In the genomic region with DNA sequence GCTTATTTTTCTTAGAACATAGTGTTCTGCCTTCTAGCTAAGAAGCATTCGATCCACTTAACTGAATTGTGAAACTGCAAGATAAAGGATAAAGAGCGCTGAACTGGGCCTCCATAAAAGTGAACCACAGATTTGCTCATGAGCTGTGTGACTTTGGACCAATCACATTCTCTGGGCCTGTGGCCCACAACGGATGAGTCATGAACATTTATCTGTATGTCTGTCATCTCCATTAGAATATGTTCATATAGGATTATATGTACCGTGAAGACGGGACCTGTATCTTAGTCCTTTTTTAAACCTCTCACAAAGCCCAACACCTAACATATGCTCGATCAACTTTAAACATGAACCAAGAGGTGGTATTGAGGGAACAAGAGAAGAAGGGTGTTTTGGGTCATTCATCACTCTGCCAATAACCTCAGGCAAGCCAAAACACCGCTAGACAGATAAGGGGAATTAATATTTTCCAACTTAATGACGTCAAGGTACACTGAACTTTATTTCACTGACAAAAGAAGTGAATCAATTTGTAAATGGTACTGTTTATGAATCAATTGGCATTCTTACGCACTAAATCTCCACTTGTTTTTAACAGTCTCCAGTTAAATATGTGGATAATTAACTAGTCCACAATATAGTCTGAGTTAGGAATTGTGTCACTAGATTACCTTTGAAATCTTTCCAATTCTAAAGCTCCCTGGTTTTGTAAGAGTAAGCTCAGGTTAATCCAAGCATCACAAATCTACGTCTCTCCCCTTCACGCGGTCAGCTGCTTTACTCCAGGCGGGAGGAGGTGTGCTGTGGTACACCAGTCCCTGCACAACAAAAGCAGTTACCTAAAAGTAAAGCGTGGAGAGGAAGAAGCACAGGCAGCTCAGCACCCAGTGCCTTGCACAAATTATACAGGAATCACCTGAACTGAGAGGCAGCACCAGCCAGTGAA, we compare ENCODE assay signal across 8 cellular contexts. TPM values are rescaled to one million over a fixed set of nuclear protein-coding genes. Genes with fewer than 3 reads are reported as not detected.
DNase-seq lines count a peak whose midpoint lies in the region; FAIRE-seq and TF ChIP-seq lines count a peak whose summit lies in the region.

No MANE protein-coding gene starts in this region.

- H3K27me3 ChIP-seq in BJ (ENCODE audit: control insufficient read depth, insufficient read depth, low read length), result no peaks in the 10 kb centered on the region
- H3K27me3 ChIP-seq in Karpas-422 (ENCODE audit: low read length), result no peaks in the 10 kb centered on the region
- no peaks in the 10 kb centered on the region for H3K27me3 ChIP-seq in dorsolateral prefrontal cortex
- H3K27me3 ChIP-seq in mesendoderm (ENCODE audit: insufficient read depth, low read length, poor library complexity), result no peaks in the 10 kb centered on the region
- no peaks in the 10 kb centered on the region for H3K27me3 ChIP-seq in suprapubic skin

- H4K8ac ChIP-seq in mesendoderm (ENCODE audit: low read depth, low read length), result no peak overlapping the region

- DNase-seq in BJ (ENCODE audit: low read depth) (no peak), Karpas-422 (no peak), dorsolateral prefrontal cortex (no peak), mesendoderm (no peak), suprapubic skin (ENCODE audit: low spot score in 2 of 2) (no peak), D721Med (ENCODE audit: insufficient read length, low spot score) (no peak), cerebellar nuclear complex (lab: John Stamatoyannopoulos, UW) (no peak)

- intact Hi-C loops in dorsolateral prefrontal cortex (cut with DNase I), result loop anchor here (2.0 to 10.0 kb wide), 3 partner anchors 105 to 197 kb away; partner anchors contain the start of gene CTNNAL1 (in 2 of the 2)

- H3K79me2 ChIP-seq in Karpas-422 (ENCODE audit: low read length) (peaks cover 66% of the 10 kb centered on the region), mesendoderm (ENCODE audit: control insufficient read depth, insufficient read depth, low read length) (peaks cover 57% of the 10 kb centered on the region)

- no peak overlapping the region for H3K4ac ChIP-seq in mesendoderm (ENCODE audit: low read depth, low read length)

- H3K4me1 ChIP-seq in Karpas-422 (ENCODE audit: low read length) (peaks cover 60% of the 10 kb centered on the region), mesendoderm (ENCODE audit: control insufficient read depth, low read depth, low read length) (peaks cover 12% of the 10 kb centered on the region), suprapubic skin (peaks cover 61% of the 10 kb centered on the region)

- H3K36me3 ChIP-seq in BJ (ENCODE audit: control insufficient read depth, insufficient read depth, low read length) (no peaks in the 10 kb centered on the region), Karpas-422 (ENCODE audit: insufficient read depth, low read length) (peaks cover 5% of the 10 kb centered on the region; the same call in 1 of the 2 replicates), mesendoderm (ENCODE audit: control insufficient read depth, insufficient read depth, low read length) (no peaks in the 10 kb centered on the region), suprapubic skin (no peaks in the 10 kb centered on the region)

- POLR2A ChIA-PET in BJ (lab: Charles Lee), result interaction anchor here (0.6 kb wide), 2 partner anchors 9 to 190 kb away, joined by 4 to 7 read pairs; no protein-coding TSS in a partner anchor

- H2BK5ac ChIP-seq in mesendoderm (ENCODE audit: low read length), result no peak overlapping the region

- no peaks in the 10 kb centered on the region for H3K9me2 ChIP-seq in Karpas-422 (replicated peaks; ENCODE audit: insufficient read depth, low read length)

- H3K9me3 ChIP-seq in Karpas-422 (ENCODE audit: low read length), result no peaks in the 10 kb centered on the region
- no peaks in the 10 kb centered on the region for H3K9me3 ChIP-seq in suprapubic skin

- TF ChIP-seq CTCF in BJ (IDR thresholded peaks at IDR 0.05; ENCODE audit: insufficient read depth, low read depth, low read length) (no peak), WI38 (IDR thresholded peaks at IDR 0.05; ENCODE audit: low read depth, low read length) (no peak), dorsolateral prefrontal cortex (IDR thresholded peaks at IDR 0.05 in 54 of 56, conservative IDR thresholded peaks at IDR 0.05 in 2 of 56; ENCODE audit: low read depth in 1 of 56, partially characterized antibody in 56 of 56) (no peak), suprapubic skin (IDR thresholded peaks at IDR 0.05) (no peak), D721Med (IDR thresholded peaks at IDR 0.05; ENCODE audit: insufficient read depth, missing control alignments) (no peak)

- peak overlapping the region; percentile 74 for H3K4me2 ChIP-seq in Karpas-422 (ENCODE audit: low read depth, low read length, poor library complexity, severe bottlenecking)
- H3K4me2 ChIP-seq in mesendoderm (ENCODE audit: low read length), result peak overlapping the region; percentile 93

- no peak overlapping the region for H2AFZ ChIP-seq in Karpas-422 (ENCODE audit: low read length)

- FAIRE-seq in D721Med (lab: Jason Lieb, UNC), result no peak

- TF ChIP-seq POLR2A in suprapubic skin (IDR thresholded peaks at IDR 0.05), result no peak

- no peak overlapping the region for H2AK5ac ChIP-seq in mesendoderm (ENCODE audit: low read length)

- H3K27ac ChIP-seq in Karpas-422 (ENCODE audit: low read length), result no peak overlapping the region; the same call in 1 of the 2 replicates
- H3K27ac ChIP-seq in dorsolateral prefrontal cortex, result peak overlapping the region in 19 of 59 donors; percentile 2 to 94 (median 87)
- H3K27ac ChIP-seq in mesendoderm (ENCODE audit: low read depth, low read length), result no peak overlapping the region
- peak overlapping the region; percentile 95 for H3K27ac ChIP-seq in suprapubic skin

- CTCF ChIA-PET in BJ (lab: Yijun Ruan, JAX), result interaction anchor here (0.9 kb wide), 1 partner anchor 164 kb away, joined by 4 read pairs; no protein-coding TSS in a partner anchor

- H3K18ac ChIP-seq in mesendoderm (ENCODE audit: low read length), result no peak overlapping the region

- H3K4me3 ChIP-seq in BJ (ENCODE audit: low read depth, low read length) (peak overlapping the region; percentile 91), Karpas-422 (ENCODE audit: low read length) (peak overlapping the region; percentile 99), WI38 (ENCODE audit: low read depth, low read length) (peak overlapping the region; percentile 85), dorsolateral prefrontal cortex (peak overlapping the region; percentile 66 to 99 (median 89)), mesendoderm (ENCODE audit: low read length) (peak overlapping the region; percentile 91), suprapubic skin (peak overlapping the region; percentile 80)

- peaks cover 13% of the 10 kb centered on the region for H3K79me1 ChIP-seq in mesendoderm (ENCODE audit: low read length)

- H2BK120ac ChIP-seq in mesendoderm (ENCODE audit: low read depth, low read length), result no peak overlapping the region

- peak overlapping the region; percentile 95 for H3K56ac ChIP-seq in mesendoderm (ENCODE audit: low read length)

- H2BK15ac ChIP-seq in mesendoderm (replicated peaks; ENCODE audit: low read depth), result no peak overlapping the region

- H4K5ac ChIP-seq in mesendoderm (ENCODE audit: low read length), result no peak overlapping the region

- TF ChIP-seq EP300 in suprapubic skin (IDR thresholded peaks at IDR 0.05), result no peak

- H3K23ac ChIP-seq in mesendoderm (ENCODE audit: low read length), result no peak overlapping the region

- WGBS in mesendoderm (ENCODE audit: extremely low coverage, insufficient coverage, low lambda C conversion rate), result no CpG with 5 or more reads among the region's 14 CpGs
- WGBS in suprapubic skin, result 25% methylated on average over 14 of the region's 14 CpGs

- H4K20me1 ChIP-seq in Karpas-422 (ENCODE audit: insufficient read depth, low read depth, low read length), result peaks cover 34% of the 10 kb centered on the region

- H3K9ac ChIP-seq in Karpas-422 (ENCODE audit: low read length) (peak overlapping the region; percentile 99), mesendoderm (ENCODE audit: low read length) (peak overlapping the region; percentile 95)

RNA-seq across cellular contexts. Expression of gene TMEM245, which starts 1.6 kb away (rescaled TPM):
- polyA plus RNA-seq in BJ (2011; rRNA removed), result 30.4 and 45.1 TPM in 2 replicates
- polyA minus RNA-seq in BJ (2011; rRNA and poly(A)+ RNA removed), result 38.0 and 50.0 TPM in 2 replicates
- 24.2 and 37.9 TPM in 2 replicates for total RNA-seq in Karpas-422 (2014; rRNA removed; shearing (Covaris generic); ENCODE audit: low replicate concordance)
- total RNA-seq in dorsolateral prefrontal cortex (100 to 1,000 TPM in 1 of 120 experiments, 10 to 100 TPM in 119; 53.4 to 104 (median 72.3) TPM), suprapubic skin (10 to 100 TPM; 38.6 to 58.9 (median 54.3) TPM)
- 28.2 TPM for polyA plus RNA-seq in mesendoderm (2013, experiment 1 of 2)
- polyA plus RNA-seq in mesendoderm (2013, experiment 2 of 2), result 27.8 TPM

RNA-seq across cellular contexts. Expression of gene FRRS1L, which starts 48.9 kb away (rescaled TPM):
- 0.04 and 0.20 TPM in 2 replicates for polyA plus RNA-seq in BJ (2011; rRNA removed)
- polyA minus RNA-seq in BJ (2011; rRNA and poly(A)+ RNA removed), result under 0.01 and 0.19 TPM in 2 replicates
- total RNA-seq in Karpas-422 (2014; rRNA removed; shearing (Covaris generic); ENCODE audit: low replicate concordance), result not detected in 2 replicates
- 100 to 1,000 TPM in 105 of 120 experiments, 10 to 100 TPM in 15; 42.9 to 221 (median 137) TPM for total RNA-seq in dorsolateral prefrontal cortex
- polyA plus RNA-seq in mesendoderm (2013, experiment 1 of 2), result 0.10 TPM
- polyA plus RNA-seq in mesendoderm (2013, experiment 2 of 2), result 0.14 TPM
- under 1 TPM in 2 of 4 donors, not detected in 2; 0.05 to 0.42 TPM for total RNA-seq in suprapubic skin

Comparison
In these comparisons a context has a peak if more than half of its experiments do, and no peak if none do; other contexts are left out.
1. RNA of gene FRRS1L, which starts 48.9 kb away (total RNA-seq): 42.9 to 221 TPM in dorsolateral prefrontal cortex; 0.05 to 0.42 TPM in suprapubic skin and not detected in Karpas-422; every median in the first group is over 10 times any median in the second.
2. Peak in every context shown above with its lines, with median percentiles within 50 percentile points of each other: H3K4me3 ChIP-seq.